In the genomic region with DNA sequence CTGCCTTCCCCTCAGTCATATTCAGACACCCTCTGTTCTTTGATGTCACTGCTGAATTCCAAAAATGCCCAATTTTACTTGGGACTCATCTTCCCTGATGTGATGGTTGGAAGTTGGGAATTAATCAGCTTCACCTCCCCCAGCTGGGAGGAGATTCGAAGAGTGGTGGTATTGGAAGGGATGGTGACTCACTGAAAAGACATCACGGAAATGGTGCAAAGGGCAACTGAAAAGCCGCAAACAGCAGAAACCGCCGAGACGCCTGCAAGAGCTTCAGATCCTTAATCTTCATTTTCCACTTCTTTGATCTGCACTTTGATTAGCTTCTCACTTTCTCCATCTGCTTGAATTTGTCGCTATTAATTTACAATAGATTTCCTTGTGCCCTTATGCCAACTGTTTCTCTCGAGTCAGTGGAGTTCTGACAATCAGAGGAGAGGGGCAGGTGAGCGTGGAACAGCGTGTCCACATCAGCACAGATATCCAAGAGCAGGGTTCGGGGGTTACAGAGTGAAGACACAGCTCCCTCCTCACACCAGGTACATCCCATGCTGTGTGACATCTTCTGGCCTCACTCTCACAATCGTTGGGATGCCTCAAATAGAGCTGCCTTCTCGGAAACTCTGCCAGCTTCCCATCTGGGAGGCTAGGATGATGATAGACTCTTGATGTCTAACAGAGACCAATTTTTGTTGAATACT, we compare ENCODE assay signal across 12 cellular contexts.
DNase-seq lines count a peak whose midpoint lies in the region; ATAC-seq, FAIRE-seq and TF ChIP-seq lines count a peak whose summit lies in the region.
"Had no signal": no experiment of that assay in that cellular context is flagged by ENCODE, and none has a peak within 500 bp of the region (broad histone marks: within the 10 kb centered on the region; RNA-seq: fewer than 3 reads in every experiment).

No MANE protein-coding gene starts in this region.

- DNase-seq in COLO829 (ENCODE audit: low spot score) (peak; percentile 29), HK-2 (ENCODE audit: unreplicated experiment) (peak; percentile 57), RCC 7860 (ENCODE audit: low spot score) (peak; percentile 81), epithelial cell of proximal tubule (ENCODE audit: low read depth) (peak; percentile 15), germinal center (ENCODE audit: low spot score) (no peak), erythroblast (lab: John Stamatoyannopoulos, UW) (no peak)
- DNase-seq: activated naive CD4-positive, alpha-beta T cell treated with Interleukin-2 at 50 U/mL for 16 hours; NCI-H774 had no signal

- ATAC-seq in GM19023 (IDR thresholded peaks at IDR 0.05; ENCODE audit: unreplicated experiment) (no peak), HG02981 (IDR thresholded peaks at IDR 0.05; ENCODE audit: unreplicated experiment) (no peak)

- peak; percentile 94 for FAIRE-seq in RCC 7860 (lab: Jason Lieb, UNC)
- FAIRE-seq: G401.6 had no signal

- no peak for TF ChIP-seq POLR2A in erythroblast (IDR thresholded peaks at IDR 0.05; ENCODE audit: low read length)

- no peak overlapping the region for H3K4me3 ChIP-seq in epithelial cell of proximal tubule (ENCODE audit: low read depth, low read length)
- H3K4me3 ChIP-seq: right atrium auricular region had no signal

- TF ChIP-seq CTCF in epithelial cell of proximal tubule (conservative IDR thresholded peaks at IDR 0.05; ENCODE audit: low read depth, low read length) = no peak

Comparison
In these comparisons a context has a peak if more than half of its experiments do, and no peak if none do; other contexts are left out.
1. DNase-seq: peak in COLO829 (single experiment), HK-2 (single experiment), RCC 7860 (single experiment) and epithelial cell of proximal tubule (single experiment); none in germinal center (single experiment) and erythroblast (0 of 2).